ENCODE assay signal across 22 cellular contexts in genomic region chr2:177063331-177063730, GRCh38.
"Had no signal": no experiment of that assay in that cellular context is flagged by ENCODE, and none has a peak within 500 bp of the region (broad histone marks: within the 10 kb centered on the region; RNA-seq: fewer than 3 reads in every experiment).

No MANE protein-coding gene starts in this region.

- DNase-seq: IMR-90, Karpas-422, KG1, MG63, NCI-H1092, NCI-H1105 treated with DMSO at 0.1 percent for 48 hours, NCI-H1417 treated with DMSO at 0.1 percent for 48 hours, NCI-H146, NCI-H187, NCI-H2029, NCI-H2081 treated with DMSO at 0.1 percent for 48 hours, NCI-H2171, NCI-H345, NCI-H446 treated with DMSO at 0.1 percent for 48 hours, NCI-H510A treated with DMSO at 0.1 percent for 48 hours, NCI-H526, PC-3, SHP77, SK-N-SH, SW 1271, T-cell had no signal

- H3K36me3 ChIP-seq: MG63 had no signal

- H3K4me3 ChIP-seq: MG63 had no signal

- H3K27ac ChIP-seq: RWPE1 had no signal

- H3K9me3 ChIP-seq: MG63, SK-N-SH had no signal

- H3K27me3 ChIP-seq: MG63 had no signal

- H3K9ac ChIP-seq: SK-N-SH had no signal

- H3K4me2 ChIP-seq: SK-N-SH had no signal

- H3K9me2 ChIP-seq: SK-N-SH had no signal
